16 cellular contexts compared by ENCODE assay signal in the genomic region with DNA sequence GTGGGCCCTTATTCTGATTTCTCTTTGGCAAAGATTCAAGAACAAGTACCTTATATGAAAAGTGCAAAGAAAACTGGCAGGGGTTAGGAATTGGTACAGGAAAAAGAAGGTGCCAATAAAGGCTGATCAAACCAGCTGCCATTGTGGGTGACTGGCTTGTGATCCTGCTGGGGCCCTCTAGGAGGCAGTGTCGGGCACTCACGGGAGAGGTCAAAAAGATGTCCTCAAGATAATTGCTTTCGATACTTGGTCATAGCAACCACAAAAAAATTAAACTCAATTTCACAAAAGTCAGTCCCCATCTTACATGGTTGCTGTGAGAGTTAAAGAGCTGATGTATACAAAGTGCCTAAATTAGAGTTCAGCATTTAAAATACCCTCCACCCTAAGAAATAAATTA. TPM values are rescaled to one million over a fixed set of nuclear protein-coding genes. Genes with fewer than 3 reads are reported as not detected.
DNase-seq lines count a peak whose midpoint lies in the region; ATAC-seq, FAIRE-seq and TF ChIP-seq lines count a peak whose summit lies in the region.
"Had no signal": no experiment of that assay in that cellular context is flagged by ENCODE, and none has a peak within 500 bp of the region (broad histone marks: within the 10 kb centered on the region; RNA-seq: fewer than 3 reads in every experiment).

No MANE protein-coding gene starts in this region.

- H3K9ac ChIP-seq in SU-DHL-6 (ENCODE audit: low read length): no peak overlapping the region
- no peak overlapping the region for H3K9ac ChIP-seq in colonic mucosa (ENCODE audit: low read depth in 2 of 2, low read length in 2 of 2)
- H3K9ac ChIP-seq: parathyroid adenoma had no signal

- no peak overlapping the region for H3K27ac Mint-ChIP-seq in GM23338
- H3K27ac Mint-ChIP-seq in glutamatergic neuron (ENCODE audit: unreplicated experiment): no peak overlapping the region

- no peak overlapping the region for H3K4me3 ChIP-seq in GM23338
- no peak overlapping the region for H3K4me3 ChIP-seq in SU-DHL-6 (ENCODE audit: insufficient read depth, low read length, poor library complexity, severe bottlenecking)
- no peak overlapping the region for H3K4me3 ChIP-seq in colonic mucosa
- H3K4me3 ChIP-seq: SJSA1 had no signal

- H3K4me2 ChIP-seq in GM23338: no peak overlapping the region
- no peak overlapping the region for H3K4me2 ChIP-seq in SU-DHL-6 (ENCODE audit: low read depth, low read length, poor library complexity, severe bottlenecking)

- H3K27me3 Mint-ChIP-seq in GM23338 (ENCODE audit: insufficient read depth, low read depth, poor library complexity) (no peaks in the 10 kb centered on the region), glutamatergic neuron (ENCODE audit: unreplicated experiment) (peaks cover 2% of the 10 kb centered on the region)
- H3K27me3 Mint-ChIP-seq: central memory CD8-positive, alpha-beta T cell had no signal

- DNase-seq in GM23338 (ENCODE audit: low spot score) (peak; percentile 70), glutamatergic neuron (no peak), colonic mucosa (no peak), GM12891 (ENCODE audit: insufficient read length, low spot score) (no peak)
- DNase-seq: NCI-H526; stimulated activated CD4-positive, alpha-beta T cell treated with anti-CD3 and anti-CD28 coated beads, Interleukin-2, amount 100 ng/mL, for 48 hours; stimulated activated naive CD4-positive, alpha-beta T cell treated with Interleukin-2 at 50 U/mL for 16 hours had no signal

- peak; percentile 66 for ATAC-seq in GM23338
- ATAC-seq in HG03196 (IDR thresholded peaks at IDR 0.05; ENCODE audit: unreplicated experiment): no peak
- ATAC-seq in HG02938 (IDR thresholded peaks at IDR 0.05; ENCODE audit: unreplicated experiment): no peak

- H3K36me3 ChIP-seq in GM23338 (ENCODE audit: insufficient read depth): no peaks in the 10 kb centered on the region
- no peaks in the 10 kb centered on the region for H3K36me3 ChIP-seq in SU-DHL-6 (ENCODE audit: low read length)
- no peaks in the 10 kb centered on the region for H3K36me3 ChIP-seq in colonic mucosa
- H3K36me3 ChIP-seq: SJSA1 had no signal

- intact Hi-C loops in colonic mucosa (cut with DNase I): no loop called here

- TF ChIP-seq POLR2A in GM12891 (IDR thresholded peaks at IDR 0.05; ENCODE audit: low read depth, low read length): no peak

- H3K4me1 Mint-ChIP-seq in GM23338: no peaks in the 10 kb centered on the region
- peaks cover 4% of the 10 kb centered on the region for H3K4me1 Mint-ChIP-seq in glutamatergic neuron (ENCODE audit: low read depth, unreplicated experiment)
- H3K4me1 Mint-ChIP-seq: central memory CD8-positive, alpha-beta T cell had no signal

- H3K4me1 ChIP-seq in GM23338 (ENCODE audit: insufficient read depth): no peaks in the 10 kb centered on the region
- no peaks in the 10 kb centered on the region for H3K4me1 ChIP-seq in colonic mucosa
- H3K4me1 ChIP-seq: parathyroid adenoma, SJSA1 had no signal

- no peak for FAIRE-seq in GM12891 (lab: Jason Lieb, UNC)

- peak; percentile 50 for TF ChIP-seq CTCF in C4-2B (conservative IDR thresholded peaks at IDR 0.05)
- peak; percentile 76 to 83 for TF ChIP-seq CTCF in GM23338 (conservative IDR thresholded peaks at IDR 0.05; ENCODE audit: low read depth in 2 of 2)
- peak; percentile 29 for TF ChIP-seq CTCF in SU-DHL-6 (IDR thresholded peaks at IDR 0.05; ENCODE audit: insufficient read depth, low read length, poor library complexity, severe bottlenecking)
- peak; percentile 27 for TF ChIP-seq CTCF in glutamatergic neuron (IDR thresholded peaks at IDR 0.05; ENCODE audit: partially characterized antibody, unreplicated experiment)
- no peak for TF ChIP-seq CTCF in colonic mucosa (IDR thresholded peaks at IDR 0.05)

- no peak overlapping the region for H3K27ac ChIP-seq in C4-2B
- no peak overlapping the region for H3K27ac ChIP-seq in GM23338 (ENCODE audit: low read depth)
- no peak overlapping the region for H3K27ac ChIP-seq in SU-DHL-6 (ENCODE audit: low read depth, low read length)
- no peak overlapping the region for H3K27ac ChIP-seq in colonic mucosa
- H3K27ac ChIP-seq: parathyroid adenoma, SJSA1 had no signal

- H3K9me3 ChIP-seq in SU-DHL-6 (ENCODE audit: insufficient read depth, low read length): no peaks in the 10 kb centered on the region
- no peaks in the 10 kb centered on the region for H3K9me3 ChIP-seq in colonic mucosa
- H3K9me3 ChIP-seq: SJSA1 had no signal

- no peak overlapping the region for H3K4me3 Mint-ChIP-seq in GM23338
- H3K4me3 Mint-ChIP-seq in glutamatergic neuron (ENCODE audit: unreplicated experiment): no peak overlapping the region
- H3K4me3 Mint-ChIP-seq: central memory CD8-positive, alpha-beta T cell had no signal

- H3F3A ChIP-seq in GM23338 (replicated peaks; ENCODE audit: low read depth): no peaks in the 10 kb centered on the region
- H3F3A ChIP-seq in SU-DHL-6 (ENCODE audit: insufficient read depth): no peaks in the 10 kb centered on the region

- H3K9me2 ChIP-seq in GM23338 (ENCODE audit: insufficient read depth): no peaks in the 10 kb centered on the region
- H3K9me2 ChIP-seq in SU-DHL-6 (replicated peaks; ENCODE audit: insufficient read depth, low read length): no peaks in the 10 kb centered on the region

- H4K20me1 ChIP-seq in GM23338 (replicated peaks; ENCODE audit: insufficient read depth) (no peaks in the 10 kb centered on the region), SU-DHL-6 (ENCODE audit: low read depth, low read length) (no peaks in the 10 kb centered on the region)

- no peak overlapping the region for H2AFZ ChIP-seq in GM23338
- no peak overlapping the region for H2AFZ ChIP-seq in SU-DHL-6 (ENCODE audit: low read depth, low read length, severe bottlenecking)
- H2AFZ ChIP-seq: parathyroid adenoma had no signal

- H3K36me3 Mint-ChIP-seq in GM23338 (ENCODE audit: low read depth) (no peaks in the 10 kb centered on the region), glutamatergic neuron (ENCODE audit: unreplicated experiment) (peaks cover 25% of the 10 kb centered on the region)

- H3K27me3 ChIP-seq in GM23338 (ENCODE audit: insufficient read depth): peaks cover 4% of the 10 kb centered on the region; the same call in 1 of the 2 replicates
- H3K27me3 ChIP-seq in SU-DHL-6 (ENCODE audit: low read length): no peaks in the 10 kb centered on the region
- H3K27me3 ChIP-seq in colonic mucosa: no peaks in the 10 kb centered on the region
- H3K27me3 ChIP-seq: SJSA1 had no signal

- H3K79me2 ChIP-seq in GM23338 (replicated peaks; ENCODE audit: insufficient read depth) (no peaks in the 10 kb centered on the region), SU-DHL-6 (ENCODE audit: insufficient read depth, low read length) (no peaks in the 10 kb centered on the region)
- H3K79me2 ChIP-seq: parathyroid adenoma had no signal

- H3K9me3 Mint-ChIP-seq in GM23338 (peaks cover 3% of the 10 kb centered on the region; the same call in 2 of the 3 replicates), glutamatergic neuron (ENCODE audit: unreplicated experiment) (peaks cover 8% of the 10 kb centered on the region)
- H3K9me3 Mint-ChIP-seq: central memory CD8-positive, alpha-beta T cell had no signal

TF ChIP-seq in GM23338, 12 proteins besides CTCF, POLR2A, EP300 and RAD21 (continues in another document):
- TF ChIP-seq NANOG (IDR thresholded peaks at IDR 0.05; ENCODE audit: borderline replicate concordance) (no peak), EZH2phosphoT487 (IDR thresholded peaks at IDR 0.05; ENCODE audit: unreplicated experiment) (no peak), CREB1 (CRISPR knock-in tag; IDR thresholded peaks at IDR 0.05; ENCODE audit: low read depth) (no peak)

TF ChIP-seq in GM12891, 5 proteins besides CTCF, POLR2A, EP300 and RAD21:
- TF ChIP-seq POU2F2 (IDR thresholded peaks at IDR 0.05; ENCODE audit: low read depth, low read length): no peak
- TF ChIP-seq POLR2AphosphoS5 (IDR thresholded peaks at IDR 0.05; ENCODE audit: low read depth, low read length): no peak
- TF ChIP-seq TAF1 (IDR thresholded peaks at IDR 0.05; ENCODE audit: low read depth, low read length): no peak
TF ChIP-seq in GM12891: peak in this region for 0.

RNA-seq across cellular contexts. Expression of a gene that starts 31.0 kb away (rescaled TPM):
- total RNA-seq in GM23338 (2014; rRNA removed; shearing (Covaris generic)): not detected in 2 replicates
- polyA plus RNA-seq in GM23338 (2016; fragmentation: Nextera tagmentation; extraction: Ambion mirVana): not detected in 2 replicates
- total RNA-seq in glutamatergic neuron (ENCODE audit: unreplicated experiment): 0.29 TPM
- not detected for total RNA-seq in colonic mucosa
- polyA plus RNA-seq in GM12891 (2012; ENCODE audit: low read depth, missing spikeins): not detected
- total RNA-seq: glomerular endothelial cell, liver, SJSA1 had no signal
- polyA plus RNA-seq: liver had no signal

RNA-seq across cellular contexts. Expression of a gene that starts 58.0 kb away (rescaled TPM):
- total RNA-seq in GM23338 (2014; rRNA removed; shearing (Covaris generic)): 0.82 and 2.3 TPM in 2 replicates
- 0.47 and 0.73 TPM in 2 replicates for polyA plus RNA-seq in GM23338 (2016; fragmentation: Nextera tagmentation; extraction: Ambion mirVana)
- total RNA-seq in glutamatergic neuron (ENCODE audit: unreplicated experiment): 0.66 TPM
- total RNA-seq in colonic mucosa: 1 to 10 TPM; 1.2 to 4.9 TPM
- not detected for polyA plus RNA-seq in GM12891 (2012; ENCODE audit: low read depth, missing spikeins)
- total RNA-seq: glomerular endothelial cell had no signal
